8 cellular contexts compared by ENCODE assay signal in the genomic region with DNA sequence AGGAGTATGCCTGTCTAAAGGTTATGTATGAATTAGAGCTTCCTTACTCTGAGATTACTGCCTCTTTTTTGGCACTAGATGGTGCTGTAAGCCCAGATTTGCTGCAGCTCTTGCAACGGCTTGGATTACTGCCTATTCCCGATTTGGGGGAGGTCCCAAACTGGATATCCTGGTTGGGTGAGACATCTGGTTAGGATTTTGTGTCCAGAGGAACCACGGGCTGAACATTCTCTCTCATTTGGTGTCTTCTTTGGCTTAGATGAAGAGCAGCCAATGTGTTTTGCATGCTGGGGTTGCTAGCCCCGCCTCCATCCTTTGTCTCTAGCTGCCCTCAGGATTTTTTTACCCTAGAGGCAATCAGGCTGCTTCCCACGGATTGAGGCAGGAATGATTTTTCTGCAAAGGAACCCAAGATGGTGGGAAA. TPM values are rescaled to one million over a fixed set of nuclear protein-coding genes. Genes with fewer than 3 reads are reported as not detected.
A peak's percentile ranks its signal among the peaks of the same experiment; 100 is the strongest.
DNase-seq lines count a peak whose midpoint lies in the region; TF ChIP-seq lines count a peak whose summit lies in the region.

No MANE protein-coding gene starts in this region.

- intact Hi-C loops in head of caudate nucleus (cut with DNase I): no loop called here

- no peak overlapping the region for H3K27ac Mint-ChIP-seq in IgD-negative memory B cell
- H3K27ac Mint-ChIP-seq in activated naive CD8-positive, alpha-beta T cell: no peak overlapping the region

- peak overlapping the region in 3 of 4 donors; percentile 61 to 83 (median 79) for H3K4me3 Mint-ChIP-seq in IgD-negative memory B cell
- peak overlapping the region; percentile 75 for H3K4me3 Mint-ChIP-seq in activated naive CD8-positive, alpha-beta T cell

- H3K4me1 Mint-ChIP-seq in IgD-negative memory B cell: peaks cover 0 to 6% (median 5%) of the 10 kb centered on the region in 3 donors
- no peaks in the 10 kb centered on the region for H3K4me1 Mint-ChIP-seq in activated naive CD8-positive, alpha-beta T cell (ENCODE audit: low read depth)

- H3K4me2 ChIP-seq in OCI-LY3 (ENCODE audit: low read length) (peak overlapping the region; percentile 63), parathyroid adenoma (ENCODE audit: low read length) (peak overlapping the region; percentile 30)

- H3K9ac ChIP-seq in OCI-LY3 (ENCODE audit: low read length): 0 out of 2 replicates have a peak overlapping the region, but pooled peaks have one; percentile 17
- no peak overlapping the region for H3K9ac ChIP-seq in parathyroid adenoma

- H3K36me3 Mint-ChIP-seq in IgD-negative memory B cell: peaks cover 3% of the 10 kb centered on the region
- no peaks in the 10 kb centered on the region for H3K36me3 Mint-ChIP-seq in activated naive CD8-positive, alpha-beta T cell

- H3K4me1 ChIP-seq in OCI-LY3 (ENCODE audit: low read length) (no peaks in the 10 kb centered on the region), parathyroid adenoma (no peaks in the 10 kb centered on the region)

- H3K36me3 ChIP-seq in OCI-LY3 (replicated peaks; ENCODE audit: low read depth, low read length) (no peaks in the 10 kb centered on the region), parathyroid adenoma (ENCODE audit: control insufficient read depth, insufficient read depth, low read length) (no peaks in the 10 kb centered on the region)

- peak overlapping the region; percentile 96 for H2AFZ ChIP-seq in OCI-LY3 (ENCODE audit: low read depth, low read length)
- H2AFZ ChIP-seq in parathyroid adenoma: peak overlapping the region; percentile 59

- peak in 4 of 6 experiments; percentile 2 to 39 (median 18) for DNase-seq in stimulated activated naive CD4-positive, alpha-beta T cell (lab: John Stamatoyannopoulos, UW)
- no peak for DNase-seq in stimulated activated naive CD4-positive, alpha-beta T cell treated with Interleukin-2 at 50 U/mL for 16 hours (lab: John Stamatoyannopoulos, UW)
- DNase-seq in head of caudate nucleus (peak in 40 of 42 donors; percentile 4 to 65 (median 28)), cortex of kidney (lab: John Stamatoyannopoulos, UW) (no peak)

- TF ChIP-seq CTCF in OCI-LY3 (IDR thresholded peaks at IDR 0.05; ENCODE audit: low read depth, low read length) (peak; percentile 91), parathyroid adenoma (IDR thresholded peaks at IDR 0.05) (peak; percentile 59)

- no peaks in the 10 kb centered on the region for H4K20me1 ChIP-seq in OCI-LY3 (ENCODE audit: insufficient read depth, low read length)

- no peaks in the 10 kb centered on the region for H3K79me2 ChIP-seq in OCI-LY3 (ENCODE audit: low read length)
- no peaks in the 10 kb centered on the region for H3K79me2 ChIP-seq in parathyroid adenoma

- no peaks in the 10 kb centered on the region for H3K27me3 Mint-ChIP-seq in IgD-negative memory B cell
- peaks cover 3% of the 10 kb centered on the region for H3K27me3 Mint-ChIP-seq in activated naive CD8-positive, alpha-beta T cell

- H3K9me3 Mint-ChIP-seq in IgD-negative memory B cell: peaks cover 0 to 4% (median 2%) of the 10 kb centered on the region in 3 donors
- no peaks in the 10 kb centered on the region for H3K9me3 Mint-ChIP-seq in activated naive CD8-positive, alpha-beta T cell (ENCODE audit: low read depth)

- H3K4me3 ChIP-seq in OCI-LY3 (ENCODE audit: low read length) (peak overlapping the region; percentile 78), parathyroid adenoma (ENCODE audit: low read depth, low read length) (no peak overlapping the region)

- H3K9me3 ChIP-seq in OCI-LY3 (ENCODE audit: insufficient read depth, low read length): no peaks in the 10 kb centered on the region
- H3K9me3 ChIP-seq in parathyroid adenoma (ENCODE audit: control insufficient read depth, low read length): no peaks in the 10 kb centered on the region

- no peaks in the 10 kb centered on the region; the same call in 1 of the 2 replicates for H3K27me3 ChIP-seq in OCI-LY3 (ENCODE audit: low read depth, low read length)
- H3K27me3 ChIP-seq in parathyroid adenoma (ENCODE audit: control insufficient read depth, insufficient read depth, low read length): no peaks in the 10 kb centered on the region

- H3K27ac ChIP-seq in OCI-LY3 (ENCODE audit: low read length) (no peak overlapping the region), parathyroid adenoma (no peak overlapping the region)

RNA-seq across cellular contexts. Expression of a gene that starts 31.9 kb away (rescaled TPM):
- 29.7 TPM for polyA plus RNA-seq in IgD-negative memory B cell

Comparison
In these comparisons a context has a peak if more than half of its experiments do, and no peak if none do; other contexts are left out.
1. DNase-seq: peak in stimulated activated naive CD4-positive, alpha-beta T cell (4 of 6) and head of caudate nucleus (40 of 42); none in stimulated activated naive CD4-positive, alpha-beta T cell treated with Interleukin-2 at 50 U/mL for 16 hours (single experiment) and cortex of kidney (single experiment).